8 cellular contexts compared by ENCODE assay signal in the genomic region with DNA sequence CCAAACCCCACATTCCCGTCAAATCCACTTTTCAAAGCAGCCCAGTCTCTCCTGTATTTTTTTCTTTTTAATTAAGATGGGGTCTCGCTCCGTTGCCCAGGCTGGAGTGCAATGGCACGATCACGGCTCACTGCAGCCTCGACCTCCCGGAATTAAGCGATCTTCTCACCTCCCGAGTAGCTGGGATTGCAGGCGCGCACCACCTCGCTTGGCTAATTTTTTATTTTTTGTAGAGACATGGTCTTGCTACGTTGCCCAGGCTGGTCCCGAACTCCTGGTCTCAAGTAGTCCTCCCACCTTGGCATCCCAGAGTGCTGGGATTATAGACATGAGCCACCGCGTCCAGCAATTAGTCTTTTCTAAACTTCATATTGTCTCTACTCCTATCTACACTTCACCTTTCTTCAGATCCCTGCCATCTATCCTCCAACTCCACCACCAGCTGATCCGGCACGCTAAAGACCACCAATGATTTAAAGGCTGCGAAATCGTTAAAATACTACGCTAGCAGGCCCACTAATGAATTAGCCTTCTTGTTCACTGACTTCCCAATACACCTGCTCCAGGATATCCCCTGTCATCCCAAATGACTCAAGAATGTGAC. TPM values are rescaled to one million over a fixed set of nuclear protein-coding genes. Genes with fewer than 3 reads are reported as not detected.
DNase-seq lines count a peak whose midpoint lies in the region; ATAC-seq and TF ChIP-seq lines count a peak whose summit lies in the region.

No MANE protein-coding gene starts in this region.

- H3K36me3 Mint-ChIP-seq in activated T-cell treated with anti-CD3 and anti-CD28 coated beads, Interleukin-2, amount 50 U/mL, for 4 hours (ENCODE audit: insufficient read depth), result peaks cover 21% of the 10 kb centered on the region
- peaks cover 14% of the 10 kb centered on the region for H3K36me3 Mint-ChIP-seq in memory B cell

- H3K27ac Mint-ChIP-seq in memory B cell, result peak overlapping the region; percentile 88

- H3K4me3 ChIP-seq in breast epithelium (peak overlapping the region; percentile 66 to 91 (median 71)), upper lobe of left lung (peak overlapping the region; percentile 78 to 97 (median 90))

- intact Hi-C loops in breast epithelium (cut with DNase I; ENCODE audit: low total_unique reads), result no loop called here

- no peaks in the 10 kb centered on the region for H3K9me3 ChIP-seq in breast epithelium
- no peaks in the 10 kb centered on the region for H3K9me3 ChIP-seq in upper lobe of left lung

- H3K4me1 ChIP-seq in breast epithelium (no peaks in the 10 kb centered on the region), upper lobe of left lung (peaks cover 9 to 16% (median 11%) of the 10 kb centered on the region in 4 donors)

- H3K27me3 Mint-ChIP-seq in activated T-cell treated with anti-CD3 and anti-CD28 coated beads, Interleukin-2, amount 50 U/mL, for 4 hours (ENCODE audit: low read depth), result no peaks in the 10 kb centered on the region
- no peaks in the 10 kb centered on the region for H3K27me3 Mint-ChIP-seq in memory B cell

- WGBS in upper lobe of left lung, 2 donors, result 61 to 66% methylated on average over 21 of the region's 21 CpGs

- H3K27me3 ChIP-seq in breast epithelium (no peaks in the 10 kb centered on the region), upper lobe of left lung (no peaks in the 10 kb centered on the region)

- H3K27ac ChIP-seq in breast epithelium (peak overlapping the region; percentile 82), upper lobe of left lung (peak overlapping the region; percentile 80 to 91 (median 84))

- H3K36me3 ChIP-seq in breast epithelium, result no peaks in the 10 kb centered on the region
- H3K36me3 ChIP-seq in upper lobe of left lung, result peaks cover 12 to 37% (median 22%) of the 10 kb centered on the region in 4 donors

- TF ChIP-seq EP300 in upper lobe of left lung (IDR thresholded peaks at IDR 0.05), result no peak

- DNase-seq in activated T-cell treated with anti-CD3 and anti-CD28 coated beads, Interleukin-2, amount 50 U/mL, for 4 hours, result no peak
- no peak for DNase-seq in activated T-cell treated with anti-CD3 and anti-CD28 coated beads, Interleukin-2, amount 50 U/mL, for 1 hour
- DNase-seq in breast epithelium (ENCODE audit: low spot score in 2 of 2) (no peak), memory B cell (ENCODE audit: low spot score in 2 of 2) (no peak), upper lobe of left lung (peak in 1 of 2 donors; percentile 2), cerebellum (ENCODE audit: low spot score) (no peak)

- peak overlapping the region; percentile 98 for H3K4me3 Mint-ChIP-seq in activated T-cell treated with anti-CD3 and anti-CD28 coated beads, Interleukin-2, amount 50 U/mL, for 4 hours
- H3K4me3 Mint-ChIP-seq in memory B cell, result peak overlapping the region; percentile 85

- H3K4me1 Mint-ChIP-seq in activated T-cell treated with anti-CD3 and anti-CD28 coated beads, Interleukin-2, amount 50 U/mL, for 4 hours (ENCODE audit: low read depth), result peaks cover 34% of the 10 kb centered on the region
- peaks cover 15% of the 10 kb centered on the region for H3K4me1 Mint-ChIP-seq in memory B cell

- TF ChIP-seq CTCF in breast epithelium (IDR thresholded peaks at IDR 0.05), result no peak
- no peak for TF ChIP-seq CTCF in upper lobe of left lung (IDR thresholded peaks at IDR 0.05)

- H3K9me3 Mint-ChIP-seq in activated T-cell treated with anti-CD3 and anti-CD28 coated beads, Interleukin-2, amount 50 U/mL, for 4 hours, result no peaks in the 10 kb centered on the region
- no peaks in the 10 kb centered on the region for H3K9me3 Mint-ChIP-seq in memory B cell

- ATAC-seq in activated T-cell treated with anti-CD3 and anti-CD28 coated beads, Interleukin-2, amount 50 U/mL, for 4 hours, result no peak
- no peak for ATAC-seq in memory B cell (ENCODE audit: low read depth)
- peak in 1 of 2 donors; percentile 4 for ATAC-seq in upper lobe of left lung (ENCODE audit: low FRiP score in 2 of 2)
- ATAC-seq in HG03095 (IDR thresholded peaks at IDR 0.05; ENCODE audit: unreplicated experiment), result no peak
- no peak for ATAC-seq in GM19324 (IDR thresholded peaks at IDR 0.05; ENCODE audit: low FRiP score, unreplicated experiment)

- TF ChIP-seq POLR2A in breast epithelium (IDR thresholded peaks at IDR 0.05) (no peak), upper lobe of left lung (IDR thresholded peaks at IDR 0.05) (no peak)

RNA-seq across cellular contexts. Expression of gene CHUK, which starts 0.5 kb away (rescaled TPM):
- 10 to 100 TPM; 40.4 to 44.1 (median 42.8) TPM for total RNA-seq in activated T-cell treated with anti-CD3 and anti-CD28 coated beads, Interleukin-2, amount 50 U/mL, for 4 hours
- total RNA-seq in breast epithelium (10 to 100 TPM; 19.7 to 26.6 (median 23.7) TPM), upper lobe of left lung (10 to 100 TPM in 4 of 6 donors, 1 to 10 TPM in 2; 8.8 to 27.3 (median 18.7) TPM), cerebellum (24.5 TPM)

RNA-seq across cellular contexts. Expression of gene CWF19L1, which starts 37.5 kb away (rescaled TPM):
- 10 to 100 TPM; 37.6 to 47.0 (median 40.8) TPM for total RNA-seq in activated T-cell treated with anti-CD3 and anti-CD28 coated beads, Interleukin-2, amount 50 U/mL, for 4 hours
- total RNA-seq in breast epithelium, result 10 to 100 TPM; 22.6 to 31.2 (median 25.2) TPM
- 10 to 100 TPM; 15.2 to 46.1 (median 23.3) TPM for total RNA-seq in upper lobe of left lung
- total RNA-seq in cerebellum, result 24.0 TPM

RNA-seq across cellular contexts. Expression of gene ERLIN1, which starts 44.1 kb away (rescaled TPM):
- 10 to 100 TPM; 20.3 to 26.5 (median 21.9) TPM for total RNA-seq in activated T-cell treated with anti-CD3 and anti-CD28 coated beads, Interleukin-2, amount 50 U/mL, for 4 hours
- total RNA-seq in breast epithelium, result 10 to 100 TPM; 22.4 to 30.2 (median 23.3) TPM
- 10 to 100 TPM in 5 of 6 donors, 1 to 10 TPM in 1; 9.4 to 40.7 (median 24.4) TPM for total RNA-seq in upper lobe of left lung
- total RNA-seq in cerebellum, result 17.8 TPM

RNA-seq across cellular contexts. Expression of gene BLOC1S2, which starts 56.6 kb away (rescaled TPM):
- 10 to 100 TPM; 62.5 to 79.5 (median 75.5) TPM for total RNA-seq in activated T-cell treated with anti-CD3 and anti-CD28 coated beads, Interleukin-2, amount 50 U/mL, for 4 hours
- total RNA-seq in breast epithelium, result 10 to 100 TPM; 25.9 to 28.0 (median 26.5) TPM
- total RNA-seq in upper lobe of left lung, result 10 to 100 TPM; 25.1 to 51.2 (median 38.5) TPM
- 42.6 TPM for total RNA-seq in cerebellum
